8 cellular contexts compared by ENCODE assay signal in genomic region chr19:1905863-1906375, GRCh38. TPM values are rescaled to one million over a fixed set of nuclear protein-coding genes. Genes with fewer than 3 reads are reported as not detected.
DNase-seq lines count a peak whose midpoint lies in the region; ATAC-seq and TF ChIP-seq lines count a peak whose summit lies in the region.

No MANE protein-coding gene starts in this region.

- H3K4me1 Mint-ChIP-seq in T-helper 17 cell, result peaks cover 12% of the 10 kb centered on the region

- ATAC-seq in T-helper 17 cell (no peak), GM21717 (IDR thresholded peaks at IDR 0.05; ENCODE audit: unreplicated experiment) (no peak)

- peak overlapping the region; percentile 94 for H3K4me3 Mint-ChIP-seq in T-helper 17 cell

- H3K27ac Mint-ChIP-seq in T-helper 17 cell, result peak overlapping the region; percentile 83

- no peaks in the 10 kb centered on the region for H3K27me3 Mint-ChIP-seq in T-helper 17 cell

- H3K9me3 ChIP-seq in T-helper 17 cell (ENCODE audit: control insufficient read depth, low read length, poor library complexity, severe bottlenecking), result no peaks in the 10 kb centered on the region

- TF ChIP-seq CTCF in GM12865 (IDR thresholded peaks at IDR 0.05; ENCODE audit: insufficient read depth, low read depth, low read length, missing control alignments) (no peak), fibroblast of pulmonary artery (IDR thresholded peaks at IDR 0.05; ENCODE audit: low read length, missing control alignments) (no peak), retinal pigment epithelial cell (conservative IDR thresholded peaks at IDR 0.05; ENCODE audit: low read depth, low read length) (no peak)

- DNase-seq in GM12865 (ENCODE audit: low read depth), result no peak
- no peak for DNase-seq in T-helper 17 cell
- no peak for DNase-seq in fibroblast of pulmonary artery (ENCODE audit: low read depth)
- DNase-seq in retinal pigment epithelial cell (ENCODE audit: low read depth), result no peak
- DNase-seq in HT-29 (ENCODE audit: low spot score), result no peak
- no peak for DNase-seq in NCI-H2227 (lab: John Stamatoyannopoulos, UW; ENCODE audit: unreplicated experiment)
- DNase-seq in activated CD4-positive, CD25-positive, alpha-beta regulatory T cell (lab: John Stamatoyannopoulos, UW), result no peak

- H3K4me3 ChIP-seq in GM12865 (ENCODE audit: low read depth, low read length) (peak overlapping the region; percentile 68), fibroblast of pulmonary artery (replicated peaks; ENCODE audit: low read depth, low read length) (peak overlapping the region; percentile 70), retinal pigment epithelial cell (ENCODE audit: low read length) (peak overlapping the region; percentile 47)

- no peaks in the 10 kb centered on the region for H3K36me3 Mint-ChIP-seq in T-helper 17 cell (ENCODE audit: low read depth)

RNA-seq across cellular contexts. Expression of gene ADAT3, which starts 0.7 kb away (rescaled TPM):
- 1 to 10 TPM; 6.4 to 8.5 TPM for total RNA-seq in T-helper 17 cell
- 3.2 and 6.9 TPM in 2 replicates for total RNA-seq in HT-29 (2014; rRNA removed; shearing (Covaris generic))

RNA-seq across cellular contexts. Expression of gene SCAMP4, which starts 0.7 kb away (rescaled TPM):
- 10 to 100 TPM; 19.2 to 20.7 TPM for total RNA-seq in T-helper 17 cell
- total RNA-seq in HT-29 (2014; rRNA removed; shearing (Covaris generic)), result 67.6 and 73.3 TPM in 2 replicates

RNA-seq across cellular contexts. Expression of gene ABHD17A, which starts 20.6 kb away (rescaled TPM):
- total RNA-seq in T-helper 17 cell, result 100 to 1,000 TPM; 121 to 125 TPM
- total RNA-seq in HT-29 (2014; rRNA removed; shearing (Covaris generic)), result 136 and 141 TPM in 2 replicates

RNA-seq across cellular contexts. Expression of gene CSNK1G2, which starts 35.1 kb away (rescaled TPM):
- total RNA-seq in T-helper 17 cell, result 100 to 1,000 TPM; 110 to 117 TPM
- 175 and 178 TPM in 2 replicates for total RNA-seq in HT-29 (2014; rRNA removed; shearing (Covaris generic))

RNA-seq across cellular contexts. Expression of gene KLF16, which starts 42.5 kb away (rescaled TPM):
- total RNA-seq in T-helper 17 cell, result 10 to 100 TPM; 37.9 to 46.5 TPM
- total RNA-seq in HT-29 (2014; rRNA removed; shearing (Covaris generic)), result 25.2 and 34.5 TPM in 2 replicates
